ENCODE assay signal across 10 cellular contexts in genomic region chr10:122307669-122308486, GRCh38. TPM values are rescaled to one million over a fixed set of nuclear protein-coding genes. Genes with fewer than 3 reads are reported as not detected.
A peak's percentile ranks its signal among the peaks of the same experiment; 100 is the strongest.
DNase-seq lines count a peak whose midpoint lies in the region; ATAC-seq, FAIRE-seq and TF ChIP-seq lines count a peak whose summit lies in the region.
"Had no signal": no experiment of that assay in that cellular context is flagged by ENCODE, and none has a peak within 500 bp of the region (broad histone marks: within the 10 kb centered on the region; RNA-seq: fewer than 3 reads in every experiment).

No MANE protein-coding gene starts in this region.

- H3K27ac ChIP-seq in astrocyte (ENCODE audit: low read depth, low read length) (peak overlapping the region; percentile 94), substantia nigra (ENCODE audit: low read depth, low read length, poor library complexity, severe bottlenecking) (peak overlapping the region; percentile 46)

- peak overlapping the region; percentile 61 for H2AFZ ChIP-seq in astrocyte (ENCODE audit: low read depth, low read length)

- peak overlapping the region; percentile 44 for H3K4me3 ChIP-seq in astrocyte (ENCODE audit: insufficient read depth, low read depth, low read length)

- no peak overlapping the region for H3K4me3 Mint-ChIP-seq in astrocyte (ENCODE audit: unreplicated experiment)
- H3K4me3 Mint-ChIP-seq in natural killer cell: no peak overlapping the region
- H3K4me3 Mint-ChIP-seq: naive thymus-derived CD4-positive, alpha-beta T cell had no signal

- intact Hi-C loops in natural killer cell (cut with micrococcal nuclease): no loop called here

- H3K27ac Mint-ChIP-seq in astrocyte (ENCODE audit: unreplicated experiment): peak overlapping the region; percentile 87
- no peak overlapping the region for H3K27ac Mint-ChIP-seq in natural killer cell
- H3K27ac Mint-ChIP-seq: naive thymus-derived CD4-positive, alpha-beta T cell had no signal

- peaks cover 9% of the 10 kb centered on the region for H3K9me3 Mint-ChIP-seq in astrocyte (ENCODE audit: unreplicated experiment)
- H3K9me3 Mint-ChIP-seq in natural killer cell: no peaks in the 10 kb centered on the region

- H3K79me2 ChIP-seq in astrocyte (ENCODE audit: insufficient read depth, low read length): no peaks in the 10 kb centered on the region

- peaks cover 34% of the 10 kb centered on the region for H3K4me1 ChIP-seq in astrocyte (ENCODE audit: insufficient read depth, low read length)

- H3K9ac ChIP-seq in astrocyte (ENCODE audit: low read length): peak overlapping the region; percentile 81

- H3K4me1 Mint-ChIP-seq in astrocyte (ENCODE audit: low read depth, unreplicated experiment): peaks cover 21% of the 10 kb centered on the region
- no peaks in the 10 kb centered on the region for H3K4me1 Mint-ChIP-seq in natural killer cell
- H3K4me1 Mint-ChIP-seq: naive thymus-derived CD4-positive, alpha-beta T cell had no signal

- H3K27me3 ChIP-seq in astrocyte (ENCODE audit: insufficient read depth, low read length): no peaks in the 10 kb centered on the region

- H3K27me3 Mint-ChIP-seq in astrocyte (ENCODE audit: low read depth, unreplicated experiment) (no peaks in the 10 kb centered on the region), natural killer cell (ENCODE audit: low read depth in 2 of 2) (peaks cover 15 to 23% of the 10 kb centered on the region in 2 donors)
- H3K27me3 Mint-ChIP-seq: IgD-negative memory B cell had no signal

- peak; percentile 94 for DNase-seq in GM04504 (ENCODE audit: low read depth)
- peak; percentile 99 for DNase-seq in astrocyte (ENCODE audit: low read depth)
- DNase-seq in substantia nigra (lab: John Stamatoyannopoulos, UW): peak in 5 of 49 donors; percentile 19 to 56 (median 49)
- no peak for DNase-seq in natural killer cell

- H4K20me1 ChIP-seq in astrocyte (ENCODE audit: insufficient read depth, low read length): no peaks in the 10 kb centered on the region

- no peaks in the 10 kb centered on the region for H3K9me3 ChIP-seq in astrocyte (ENCODE audit: insufficient read depth, low read depth, low read length)

- FAIRE-seq in astrocyte (lab: Jason Lieb, UNC) (peak; percentile 67), islet of Langerhans (lab: Jason Lieb, UNC) (peak; percentile 95)

- no peaks in the 10 kb centered on the region for H3K36me3 ChIP-seq in astrocyte (ENCODE audit: insufficient read depth, low read length)

- H3K36me3 Mint-ChIP-seq in astrocyte (ENCODE audit: low read depth, unreplicated experiment) (peaks cover 3% of the 10 kb centered on the region), natural killer cell (no peaks in the 10 kb centered on the region)
- H3K36me3 Mint-ChIP-seq: IgD-negative memory B cell; naive thymus-derived CD4-positive, alpha-beta T cell had no signal

- H3K4me2 ChIP-seq in astrocyte (ENCODE audit: low read length): peak overlapping the region; percentile 83

- TF ChIP-seq CTCF in astrocyte (IDR thresholded peaks at IDR 0.05; ENCODE audit: insufficient read depth, low read depth, low read length): no peak
- no peak for TF ChIP-seq CTCF in natural killer cell (IDR thresholded peaks at IDR 0.05)

- ATAC-seq in HG03108 (IDR thresholded peaks at IDR 0.05; ENCODE audit: unreplicated experiment): peak; percentile 69
- ATAC-seq in natural killer cell: no peak
- ATAC-seq in activated CD4-positive, CD25-positive, alpha-beta regulatory T cell treated with anti-CD3 and anti-CD28 coated beads, Interleukin-2, amount 50 U/mL, for 24 hours: no peak
- no peak for ATAC-seq in HG03196 (IDR thresholded peaks at IDR 0.05; ENCODE audit: unreplicated experiment)
- ATAC-seq: naive thymus-derived CD4-positive, alpha-beta T cell had no signal

RNA-seq across cellular contexts. Expression of gene BTBD16, which starts 36.8 kb away (rescaled TPM):
- total RNA-seq in astrocyte (0.26 TPM in 1 of 2 replicates, not detected in the other), natural killer cell (not detected)
- total RNA-seq: naive thymus-derived CD4-positive, alpha-beta T cell had no signal
